In genomic region chr6:110520188-110520956, GRCh38 we compare ENCODE assay signal across 1 cellular context.
TF ChIP-seq lines count a peak whose summit lies in the region.

No MANE protein-coding gene starts in this region.

TF ChIP-seq in HepG2, 621 proteins besides CTCF, POLR2A, EP300 and RAD21 (continued from another document):
- TF ChIP-seq ZBTB2 (CRISPR knock-in tag; IDR thresholded peaks at IDR 0.05; ENCODE audit: low read depth) = no peak
- TF ChIP-seq, protein P1, sequence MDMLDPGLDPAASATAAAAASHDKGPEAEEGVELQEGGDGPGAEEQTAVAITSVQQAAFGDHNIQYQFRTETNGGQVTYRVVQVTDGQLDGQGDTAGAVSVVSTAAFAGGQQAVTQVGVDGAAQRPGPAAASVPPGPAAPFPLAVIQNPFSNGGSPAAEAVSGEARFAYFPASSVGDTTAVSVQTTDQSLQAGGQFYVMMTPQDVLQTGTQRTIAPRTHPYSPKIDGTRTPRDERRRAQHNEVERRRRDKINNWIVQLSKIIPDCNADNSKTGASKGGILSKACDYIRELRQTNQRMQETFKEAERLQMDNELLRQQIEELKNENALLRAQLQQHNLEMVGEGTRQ (IDR thresholded peaks at IDR 0.05; ENCODE audit: low read depth, low read length) = no peak
- TF ChIP-seq, protein P1 (CRISPR knock-in tag; IDR thresholded peaks at IDR 0.05; ENCODE audit: borderline replicate concordance) = no peak
- TF ChIP-seq, protein P2, sequence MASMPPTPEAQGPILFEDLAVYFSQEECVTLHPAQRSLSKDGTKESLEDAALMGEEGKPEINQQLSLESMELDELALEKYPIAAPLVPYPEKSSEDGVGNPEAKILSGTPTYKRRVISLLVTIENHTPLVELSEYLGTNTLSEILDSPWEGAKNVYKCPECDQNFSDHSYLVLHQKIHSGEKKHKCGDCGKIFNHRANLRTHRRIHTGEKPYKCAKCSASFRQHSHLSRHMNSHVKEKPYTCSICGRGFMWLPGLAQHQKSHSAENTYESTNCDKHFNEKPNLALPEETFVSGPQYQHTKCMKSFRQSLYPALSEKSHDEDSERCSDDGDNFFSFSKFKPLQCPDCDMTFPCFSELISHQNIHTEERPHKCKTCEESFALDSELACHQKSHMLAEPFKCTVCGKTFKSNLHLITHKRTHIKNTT (CRISPR knock-in tag; IDR thresholded peaks at IDR 0.05) = no peak
- no peak for TF ChIP-seq SIX1 (CRISPR knock-in tag; IDR thresholded peaks at IDR 0.05; ENCODE audit: borderline replicate concordance)
- no peak for TF ChIP-seq PCBP1 (IDR thresholded peaks at IDR 0.05; ENCODE audit: borderline replicate concordance, low read depth, low read length)
- no peak for TF ChIP-seq HMGXB4 (CRISPR knock-in tag; IDR thresholded peaks at IDR 0.05; ENCODE audit: borderline replicate concordance in 1 of 2, low read depth in 1 of 2)
- TF ChIP-seq RBFOX2 (IDR thresholded peaks at IDR 0.05; ENCODE audit: low read depth, low read length) = no peak
- peak; percentile 18; the same call in 1 of the 2 replicates for TF ChIP-seq ZFX (CRISPR knock-in tag; IDR thresholded peaks at IDR 0.05; ENCODE audit: low read depth)
- TF ChIP-seq PPARG (CRISPR knock-in tag; conservative IDR thresholded peaks at IDR 0.05) = no peak
- no peak for TF ChIP-seq CENPX (CRISPR knock-in tag; IDR thresholded peaks at IDR 0.05)
- TF ChIP-seq ZFP41 (CRISPR knock-in tag; IDR thresholded peaks at IDR 0.05; ENCODE audit: borderline replicate concordance) = no peak
- TF ChIP-seq MAFF (IDR thresholded peaks at IDR 0.05; ENCODE audit: low read depth, low read length) = no peak
- no peak for TF ChIP-seq HES4 (CRISPR knock-in tag; IDR thresholded peaks at IDR 0.05; ENCODE audit: borderline replicate concordance)
- no peak for TF ChIP-seq RBM22 (optimal IDR thresholded peaks at IDR 0.05; ENCODE audit: low read length)
- TF ChIP-seq ZSCAN20 (CRISPR knock-in tag; IDR thresholded peaks at IDR 0.05; ENCODE audit: borderline replicate concordance) = no peak
- no peak for TF ChIP-seq RFX3 (CRISPR knock-in tag; IDR thresholded peaks at IDR 0.05)
- no peak for TF ChIP-seq ZEB1 (IDR thresholded peaks at IDR 0.05; ENCODE audit: insufficient replicate concordance, low read depth)
- TF ChIP-seq ZNF251 (CRISPR knock-in tag; IDR thresholded peaks at IDR 0.05) = no peak
